In the genomic region with DNA sequence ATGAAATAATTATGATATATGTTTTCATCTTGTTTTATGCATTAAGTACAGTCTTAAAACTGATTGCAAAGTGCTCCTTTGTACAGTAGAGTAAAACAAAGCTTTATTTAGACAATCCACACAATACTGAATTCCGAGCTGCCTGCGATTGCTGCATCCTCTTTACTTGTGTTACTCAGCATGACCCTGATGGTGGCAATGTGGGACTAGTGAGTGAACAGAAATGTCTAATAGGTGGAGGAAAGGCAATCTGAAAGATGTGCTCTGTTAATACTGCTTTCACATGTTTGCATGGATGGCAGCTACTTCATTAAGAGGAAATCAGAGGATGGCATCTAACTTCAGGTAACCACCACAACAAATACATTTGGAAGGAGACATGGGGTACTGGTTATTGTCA, we compare ENCODE assay signal across 19 cellular contexts.
DNase-seq lines count a peak whose midpoint lies in the region; ATAC-seq, FAIRE-seq and TF ChIP-seq lines count a peak whose summit lies in the region.
"Had no signal": no experiment of that assay in that cellular context is flagged by ENCODE, and none has a peak within 500 bp of the region (broad histone marks: within the 10 kb centered on the region; RNA-seq: fewer than 3 reads in every experiment).

No MANE protein-coding gene starts in this region.

- H3K27ac ChIP-seq in upper lobe of left lung: no peak overlapping the region
- H3K27ac ChIP-seq: BLaER1 treated with 17β-estradiol and CSF1 and Interleukin-3, amounts not matched to agents 10 nM and 100 nM; epithelial cell of prostate had no signal

- H3K9me3 ChIP-seq in upper lobe of left lung: no peaks in the 10 kb centered on the region
- H3K9me3 ChIP-seq: BLaER1 treated with 17β-estradiol and CSF1 and Interleukin-3, amounts not matched to agents 10 nM and 100 nM; mucosa of descending colon had no signal

- no peak for ATAC-seq in upper lobe of left lung (ENCODE audit: low FRiP score in 2 of 2)
- ATAC-seq: mucosa of descending colon; stimulated activated naive B cell treated with anti-CD40 and anti-IgM and Interleukin-4, amounts not matched to agents 10 μg/mL and 1 μg/mL and 100 μg/mL, for 72 hours had no signal

- DNase-seq in D721Med (ENCODE audit: insufficient read length, low spot score) (no peak), HT1080 (ENCODE audit: low read depth) (peak; percentile 13), NCI-H82 treated with DMSO at 0.1 percent for 48 hours (lab: John Stamatoyannopoulos, UW; ENCODE audit: unreplicated experiment) (peak; percentile 38), left kidney (ENCODE audit: low read depth, low spot score) (peak; percentile 76), midbrain (lab: John Stamatoyannopoulos, UW) (no peak), upper lobe of left lung (no peak), HTR-8/SVneo (ENCODE audit: insufficient read length, low spot score) (no peak)
- DNase-seq: activated effector memory CD4-positive, alpha-beta T cell treated with Interleukin-2 at 50 U/mL for 16 hours; anterior cingulate cortex; cortex of kidney; KG1; mucosa of descending colon; NCI-H1930; OCI-M1; small intestine; stimulated activated naive B cell treated with anti-CD40 and anti-IgM and Interleukin-4, amounts not matched to agents 10 μg/mL and 1 μg/mL and 100 μg/mL, for 72 hours had no signal

- no peaks in the 10 kb centered on the region for H3K36me3 ChIP-seq in upper lobe of left lung
- H3K36me3 ChIP-seq: BLaER1 treated with 17β-estradiol and CSF1 and Interleukin-3, amounts not matched to agents 10 nM and 100 nM had no signal

- no peak for TF ChIP-seq POLR2A in upper lobe of left lung (IDR thresholded peaks at IDR 0.05)

- no peak for FAIRE-seq in D721Med (lab: Jason Lieb, UNC)
- no peak for FAIRE-seq in HTR-8/SVneo (lab: Jason Lieb, UNC)
- FAIRE-seq: islet of Langerhans, small intestine had no signal

- H3K4me3 ChIP-seq in upper lobe of left lung: no peak overlapping the region
- H3K4me3 ChIP-seq: BLaER1 treated with 17β-estradiol and CSF1 and Interleukin-3, amounts not matched to agents 10 nM and 100 nM; mucosa of descending colon had no signal

- TF ChIP-seq CTCF in D721Med (IDR thresholded peaks at IDR 0.05; ENCODE audit: insufficient read depth, missing control alignments) (peak; percentile 40), upper lobe of left lung (IDR thresholded peaks at IDR 0.05) (no peak)

- WGBS in upper lobe of left lung, 2 donors: 54 to 64% methylated on average over 2 of the region's 2 CpGs

- no peak for TF ChIP-seq EP300 in upper lobe of left lung (IDR thresholded peaks at IDR 0.05)

- H3K27me3 ChIP-seq in upper lobe of left lung: no peaks in the 10 kb centered on the region
- H3K27me3 ChIP-seq: BLaER1 treated with 17β-estradiol and CSF1 and Interleukin-3, amounts not matched to agents 10 nM and 100 nM had no signal

- H3K4me1 ChIP-seq in upper lobe of left lung: no peaks in the 10 kb centered on the region
- H3K4me1 ChIP-seq: BLaER1 treated with 17β-estradiol and CSF1 and Interleukin-3, amounts not matched to agents 10 nM and 100 nM had no signal

Comparison
In these comparisons a context has a peak if more than half of its experiments do, and no peak if none do; other contexts are left out.
1. DNase-seq: peak in HT1080 (single experiment), NCI-H82 treated with DMSO at 0.1 percent for 48 hours (single experiment) and left kidney (single experiment); none in D721Med (single experiment), midbrain (single experiment), upper lobe of left lung (0 of 2) and HTR-8/SVneo (single experiment).